8 cellular contexts compared by ENCODE assay signal in genomic region chr21:26170471-26171309, GRCh38. TPM values are rescaled to one million over a fixed set of nuclear protein-coding genes. Genes with fewer than 3 reads are reported as not detected.
DNase-seq lines count a peak whose midpoint lies in the region; ATAC-seq and TF ChIP-seq lines count a peak whose summit lies in the region.

TSS of gene APP (minus strand) at chr21:26170770. CDS start at chr21:26170620, 150 bp downstream.

- intact Hi-C loops in Caco-2 (cut with micrococcal nuclease; ENCODE audit: unreplicated experiment), result loop anchor here (1.0 to 5.0 kb wide), 2 partner anchors 289 to 547 kb away; no protein-coding TSS in a partner anchor

- no peaks in the 10 kb centered on the region for H3K27me3 Mint-ChIP-seq in Caco-2 (ENCODE audit: insufficient read depth, unreplicated experiment)
- peaks cover 0 to 2% (median 0%) of the 10 kb centered on the region in 5 donors for H3K27me3 Mint-ChIP-seq in naive thymus-derived CD8-positive, alpha-beta T cell
- H3K27me3 Mint-ChIP-seq in stimulated activated naive B cell treated with anti-CD40 and anti-IgM and Interleukin-4, amounts not matched to agents 10 μg/mL and 1 μg/mL and 100 μg/mL, for 72 hours, result peaks cover 18% of the 10 kb centered on the region in 2 donors

- H3K36me3 Mint-ChIP-seq in Caco-2 (ENCODE audit: insufficient read depth, unreplicated experiment), result peaks cover 33% of the 10 kb centered on the region
- H3K36me3 Mint-ChIP-seq in naive thymus-derived CD8-positive, alpha-beta T cell, result no peaks in the 10 kb centered on the region
- peaks cover 3 to 10% of the 10 kb centered on the region in 2 donors for H3K36me3 Mint-ChIP-seq in stimulated activated naive B cell treated with anti-CD40 and anti-IgM and Interleukin-4, amounts not matched to agents 10 μg/mL and 1 μg/mL and 100 μg/mL, for 72 hours

- H3K36me3 ChIP-seq in Caco-2 (ENCODE audit: control insufficient read depth, insufficient read depth, low read length) (no peaks in the 10 kb centered on the region), fibroblast of lung (ENCODE audit: control insufficient read depth, insufficient read depth, low read length) (no peaks in the 10 kb centered on the region)

- POLR2A ChIA-PET in Caco-2 (lab: Charles Lee), result interaction anchor here (0.5 to 1.0 kb wide), 3 partner anchors 54 to 1898 kb away, joined by 3 read pairs; no protein-coding TSS in a partner anchor
- POLR2A ChIA-PET in naive thymus-derived CD8-positive, alpha-beta T cell (lab: Charles Lee), result interaction anchor here (1.0 to 1.5 kb wide), 3 partner anchors 13 to 274 kb away, joined by 3 to 4 read pairs (median 3); no protein-coding TSS in a partner anchor

- H3K4me3 ChIP-seq in Caco-2 (ENCODE audit: low read depth, low read length) (peak within 1 kb of the TSS; percentile 97), fibroblast of lung (replicated peaks in 1 of 4; ENCODE audit: control extremely low read depth in 1 of 4, insufficient read depth in 1 of 4, low read depth in 3 of 4, low read length in 4 of 4) (peak within 1 kb of the TSS; percentile 78 to 97 (median 88))

- peak within 1 kb of the TSS; percentile 97 for H3K4me2 ChIP-seq in fibroblast of lung (ENCODE audit: extremely low read depth, insufficient read depth, low read length)

- H3K4me1 ChIP-seq in Caco-2 (peaks cover 25% of the 10 kb centered on the region), fibroblast of lung (ENCODE audit: control insufficient read depth, extremely low read depth, insufficient read depth, low read length) (peaks cover 15% of the 10 kb centered on the region)

- TF ChIP-seq CTCF in Caco-2 (IDR thresholded peaks at IDR 0.05; ENCODE audit: insufficient read depth in 1 of 2, low read depth in 1 of 2, low read length in 1 of 2, severe bottlenecking in 1 of 2, unreplicated experiment in 1 of 2) (peak; percentile 69 to 84), GM20000 (IDR thresholded peaks at IDR 0.05; ENCODE audit: extremely low read depth, missing control alignments) (peak; percentile 87), fibroblast of lung (conservative IDR thresholded peaks at IDR 0.05 in 1 of 2, IDR thresholded peaks at IDR 0.05 in 1 of 2; ENCODE audit: low read depth in 1 of 2, low read length in 2 of 2) (peak; percentile 40 to 68)

- H3K27me3 ChIP-seq in Caco-2 (replicated peaks; ENCODE audit: control insufficient read depth, insufficient read depth, low read length), result no peaks in the 10 kb centered on the region
- no peaks in the 10 kb centered on the region for H3K27me3 ChIP-seq in fibroblast of lung (ENCODE audit: control insufficient read depth, insufficient read depth, low read length)

- H2AFZ ChIP-seq in fibroblast of lung (ENCODE audit: low read length), result peak within 1 kb of the TSS; percentile 92

- peak; percentile 75 to 92 for DNase-seq in Caco-2
- peak; percentile 98 for DNase-seq in GM20000 (ENCODE audit: low spot score)
- peak; percentile 73 for DNase-seq in HT1080 (ENCODE audit: low read depth)
- peak; percentile 75 to 83 for DNase-seq in activated T-helper 1 cell treated with anti-CD3 and anti-CD28 coated beads, Interleukin-2, amount 50 U/mL, for 16 hours (ENCODE audit: low read depth in 1 of 2, low spot score in 1 of 2)
- peak; percentile 71 to 73 for DNase-seq in fibroblast of lung (ENCODE audit: low read depth in 2 of 2)
- peak; percentile 79 to 92 (median 90) for DNase-seq in naive thymus-derived CD8-positive, alpha-beta T cell
- DNase-seq in stimulated activated naive B cell treated with anti-CD40 and anti-IgM and Interleukin-4, amounts not matched to agents 10 μg/mL and 1 μg/mL and 100 μg/mL, for 72 hours, result peak; percentile 84

- peaks cover 48% of the 10 kb centered on the region for H3K79me2 ChIP-seq in fibroblast of lung (ENCODE audit: control insufficient read depth, insufficient read depth, low read length)

- H3K4me1 Mint-ChIP-seq in Caco-2 (ENCODE audit: low read depth, unreplicated experiment), result peaks cover 18% of the 10 kb centered on the region
- H3K4me1 Mint-ChIP-seq in naive thymus-derived CD8-positive, alpha-beta T cell, result peaks cover 5 to 21% (median 10%) of the 10 kb centered on the region in 4 donors
- H3K4me1 Mint-ChIP-seq in stimulated activated naive B cell treated with anti-CD40 and anti-IgM and Interleukin-4, amounts not matched to agents 10 μg/mL and 1 μg/mL and 100 μg/mL, for 72 hours, result peaks cover 21 to 47% of the 10 kb centered on the region in 2 donors

- H4K20me1 ChIP-seq in fibroblast of lung (ENCODE audit: control insufficient read depth, extremely low read depth, insufficient read depth, low read length), result no peaks in the 10 kb centered on the region

- no TSS peak for BruUV-seq in Caco-2 (replicated peaks; lab: Mats Ljungman, UMichigan)

- H3K9me3 ChIP-seq in Caco-2 (no peaks in the 10 kb centered on the region), fibroblast of lung (ENCODE audit: control insufficient read depth, insufficient read depth, low read depth, low read length) (no peaks in the 10 kb centered on the region)

- peak within 1 kb of the TSS; percentile 88 for H3K27ac Mint-ChIP-seq in Caco-2 (ENCODE audit: unreplicated experiment)
- peak within 1 kb of the TSS in 8 of 10 donors; percentile 48 to 93 (median 80) for H3K27ac Mint-ChIP-seq in naive thymus-derived CD8-positive, alpha-beta T cell
- peak within 1 kb of the TSS; percentile 93 for H3K27ac Mint-ChIP-seq in stimulated activated naive B cell treated with anti-CD40 and anti-IgM and Interleukin-4, amounts not matched to agents 10 μg/mL and 1 μg/mL and 100 μg/mL, for 72 hours

- no peaks in the 10 kb centered on the region for H3K9me3 Mint-ChIP-seq in Caco-2 (ENCODE audit: unreplicated experiment)
- H3K9me3 Mint-ChIP-seq in naive thymus-derived CD8-positive, alpha-beta T cell, result no peaks in the 10 kb centered on the region
- no peaks in the 10 kb centered on the region for H3K9me3 Mint-ChIP-seq in stimulated activated naive B cell treated with anti-CD40 and anti-IgM and Interleukin-4, amounts not matched to agents 10 μg/mL and 1 μg/mL and 100 μg/mL, for 72 hours

- ATAC-seq in naive thymus-derived CD8-positive, alpha-beta T cell, result peak; percentile 79 to 85
- ATAC-seq in stimulated activated naive B cell treated with anti-CD40 and anti-IgM and Interleukin-4, amounts not matched to agents 10 μg/mL and 1 μg/mL and 100 μg/mL, for 72 hours (replicated peaks), result peak; percentile 85

- H3K9ac ChIP-seq in fibroblast of lung (ENCODE audit: insufficient read depth, low read length), result peak within 1 kb of the TSS; percentile 82

- H3K4me3 Mint-ChIP-seq in Caco-2 (ENCODE audit: unreplicated experiment), result peak within 1 kb of the TSS; percentile 86
- peak within 1 kb of the TSS; percentile 85 to 98 (median 94) for H3K4me3 Mint-ChIP-seq in naive thymus-derived CD8-positive, alpha-beta T cell
- peak within 1 kb of the TSS; percentile 92 to 100 for H3K4me3 Mint-ChIP-seq in stimulated activated naive B cell treated with anti-CD40 and anti-IgM and Interleukin-4, amounts not matched to agents 10 μg/mL and 1 μg/mL and 100 μg/mL, for 72 hours

- CTCF ChIA-PET in Caco-2 (lab: Charles Lee), result interaction anchor here (1.0 kb wide), 2 partner anchors 21 to 22 kb away, joined by 3 read pairs; no protein-coding TSS in a partner anchor

- peak within 1 kb of the TSS; percentile 83 for H3K27ac ChIP-seq in fibroblast of lung (ENCODE audit: insufficient read depth, low read length)

TF ChIP-seq in PFSK-1, 5 proteins besides CTCF, POLR2A, EP300 and RAD21:
- TF ChIP-seq REST (IDR thresholded peaks at IDR 0.05; ENCODE audit: insufficient read depth in 1 of 2, low read depth in 2 of 2, low read length in 2 of 2) (0 out of 4 replicates have a peak, but pooled peaks have one; percentile 39 to 47), SIN3A (IDR thresholded peaks at IDR 0.05; ENCODE audit: borderline replicate concordance, insufficient read depth, low read length) (peak; percentile 61; the same call in 1 of the 2 replicates), FOXP2 (optimal IDR thresholded peaks at IDR 0.05; ENCODE audit: borderline replicate concordance, extremely low read depth, extremely low read length, insufficient read depth) (peak; percentile 97), TAF1 (IDR thresholded peaks at IDR 0.05; ENCODE audit: borderline replicate concordance, insufficient read depth, low read length) (peak; percentile 88), POLR2AphosphoS5 (IDR thresholded peaks at IDR 0.05; ENCODE audit: low read depth, low read length) (peak; percentile 88)

RNA-seq across cellular contexts. Expression of gene APP, which starts in this region (rescaled TPM):
- total RNA-seq in Caco-2 (2022) (324 and 331 TPM in 2 replicates), fibroblast of lung (569 and 633 TPM in 2 replicates)
- 181 and 235 TPM in 2 replicates for total RNA-seq in HT1080 (2014; rRNA removed; shearing (Covaris generic))
- 379 and 459 TPM in 2 replicates for polyA plus RNA-seq in HT1080 (2015; cell fraction: cytosol; rRNA removed)
- polyA plus RNA-seq in HT1080 (2015; cell fraction: nucleus; rRNA removed), result 1,237 and 1,428 TPM in 2 replicates
- polyA plus RNA-seq in PFSK-1 (2012; ENCODE audit: insufficient read length, low read depth), result 1,412 TPM
- 828 and 1,088 TPM in 2 replicates for polyA plus RNA-seq in fibroblast of lung
- polyA plus RNA-seq in fibroblast of lung (2012), result 433 and 638 TPM in 2 replicates
- polyA minus RNA-seq in fibroblast of lung (ENCODE audit: low replicate concordance), result 281 and 375 TPM in 2 replicates
- total RNA-seq in naive thymus-derived CD8-positive, alpha-beta T cell, result 10 to 100 TPM; 31.0 to 33.8 TPM
- polyA plus RNA-seq in naive thymus-derived CD8-positive, alpha-beta T cell, result 1 to 10 TPM; 6.9 to 8.7 (median 7.6) TPM

Comparison
In these comparisons a context has a peak if more than half of its experiments do, and no peak if none do; other contexts are left out.
1. Peak in every context shown above with its lines: DNase-seq, ATAC-seq, H3K4me3 ChIP-seq and H3K27ac ChIP-seq.
2. RNA of gene APP (polyA plus RNA-seq): 433 to 1,088 TPM in fibroblast of lung; 6.9 to 8.7 TPM in naive thymus-derived CD8-positive, alpha-beta T cell; every median in the first group is over 10 times any median in the second.